ENCODE assay signal across 15 cellular contexts in genomic region chr3:11291808-11292207, GRCh38. TPM values are rescaled to one million over a fixed set of nuclear protein-coding genes. Genes with fewer than 3 reads are reported as not detected.
DNase-seq lines count a peak whose midpoint lies in the region; ATAC-seq and TF ChIP-seq lines count a peak whose summit lies in the region.
"Had no signal": no experiment of that assay in that cellular context is flagged by ENCODE, and none has a peak within 500 bp of the region (broad histone marks: within the 10 kb centered on the region; RNA-seq: fewer than 3 reads in every experiment).

No MANE protein-coding gene starts in this region.

- CTCF ChIA-PET in CD4-positive, alpha-beta T cell (lab: Charles Lee) = interaction anchor here (0.8 to 1.6 kb wide), 3 partner anchors 13 to 20 kb away, joined by 3 to 5 read pairs (median 4); partner anchors contain the start of gene ATG7

- no peak for TF ChIP-seq POLR2A in adrenal gland (IDR thresholded peaks at IDR 0.05)

- intact Hi-C loops in CD4-positive, alpha-beta T cell (cut with DNase I, micrococcal nuclease) = loop anchor here in 1 of 2 experiments (2.0 kb wide), 1 partner anchor 55 kb away; no protein-coding TSS in a partner anchor
- intact Hi-C loops in adrenal gland (cut with DNase I) = no loop called here

- no peaks in the 10 kb centered on the region for H3K9me3 Mint-ChIP-seq in CD4-positive, alpha-beta T cell
- H3K9me3 Mint-ChIP-seq in HFFc6 (no peaks in the 10 kb centered on the region), naive B cell (peaks cover 0 to 2% (median 0%) of the 10 kb centered on the region in 7 donors)
- H3K9me3 Mint-ChIP-seq in activated naive CD4-positive, alpha-beta T cell treated with anti-CD3 and anti-CD28 coated beads, Interleukin-2, amount 50 U/mL, for 72 hours = no peaks in the 10 kb centered on the region
- H3K9me3 Mint-ChIP-seq: endodermal cell had no signal

- H3K27me3 ChIP-seq in CD4-positive, alpha-beta T cell (ENCODE audit: control insufficient read depth, insufficient read depth, low read length) = no peaks in the 10 kb centered on the region
- H3K27me3 ChIP-seq in adrenal gland = no peaks in the 10 kb centered on the region
- H3K27me3 ChIP-seq: sigmoid colon had no signal

- DNase-seq in CD4-positive, alpha-beta T cell = no peak
- DNase-seq in HFFc6 = no peak
- DNase-seq in activated naive CD4-positive, alpha-beta T cell treated with anti-CD3 and anti-CD28 coated beads, Interleukin-2, amount 50 U/mL, for 72 hours (ENCODE audit: low spot score in 2 of 2) = no peak
- no peak for DNase-seq in naive B cell
- no peak for DNase-seq in caudate nucleus (lab: John Stamatoyannopoulos, UW)
- DNase-seq in adrenal gland = no peak
- no peak for DNase-seq in C1 segment of cervical spinal cord (lab: John Stamatoyannopoulos, UW)
- DNase-seq: amniotic stem cell, endodermal cell, midbrain, NCI-H1694 treated with DMSO at 0.1 percent for 48 hours, RPMI8226, sigmoid colon, WERI-Rb-1 had no signal

- no peaks in the 10 kb centered on the region for H3K27me3 Mint-ChIP-seq in CD4-positive, alpha-beta T cell
- no peaks in the 10 kb centered on the region; the same call in 1 of the 2 replicates for H3K27me3 Mint-ChIP-seq in HFFc6 (ENCODE audit: insufficient read depth)
- no peaks in the 10 kb centered on the region for H3K27me3 Mint-ChIP-seq in naive B cell

- H3K4me1 ChIP-seq in adrenal gland (replicated peaks in 1 of 2) = peaks cover 46 to 51% of the 10 kb centered on the region in 2 donors

- H3K4me3 Mint-ChIP-seq in CD4-positive, alpha-beta T cell = peak overlapping the region; percentile 21
- 0 out of 2 replicates have a peak overlapping the region, but pooled peaks have one; percentile 2 for H3K4me3 Mint-ChIP-seq in HFFc6
- H3K4me3 Mint-ChIP-seq in naive B cell = peak overlapping the region in 1 of 8 donors; percentile 58
- H3K4me3 Mint-ChIP-seq: endodermal cell had no signal

- peaks cover 15% of the 10 kb centered on the region for H3K36me3 Mint-ChIP-seq in CD4-positive, alpha-beta T cell (ENCODE audit: low read depth)
- H3K36me3 Mint-ChIP-seq in HFFc6 (ENCODE audit: low read depth) (peaks cover 29% of the 10 kb centered on the region), naive B cell (no peaks in the 10 kb centered on the region)
- H3K36me3 Mint-ChIP-seq in activated naive CD4-positive, alpha-beta T cell treated with anti-CD3 and anti-CD28 coated beads, Interleukin-2, amount 50 U/mL, for 72 hours = peaks cover 13 to 36% of the 10 kb centered on the region in 2 donors

- POLR2A ChIA-PET in CD4-positive, alpha-beta T cell (lab: Charles Lee) = interaction anchor here (0.6 to 2.2 kb wide), 5 partner anchors 9 to 30 kb away, joined by 3 to 44 read pairs (median 3); partner anchors contain the start of gene ATG7

- H3K36me3 ChIP-seq in adrenal gland (replicated peaks in 1 of 2) = no peaks in the 10 kb centered on the region
- H3K36me3 ChIP-seq: sigmoid colon, WERI-Rb-1 had no signal

- peak overlapping the region; percentile 42 for H3K27ac ChIP-seq in CD4-positive, alpha-beta T cell (ENCODE audit: low read depth, low read length)
- no peak overlapping the region for H3K27ac ChIP-seq in caudate nucleus (ENCODE audit: low read depth, low read length)
- H3K27ac ChIP-seq in adrenal gland = peak overlapping the region in 1 of 5 donors; percentile 62
- H3K27ac ChIP-seq: WERI-Rb-1 had no signal

- H3K4me3 ChIP-seq in adrenal gland = no peak overlapping the region
- H3K4me3 ChIP-seq: sigmoid colon had no signal

- ATAC-seq in CD4-positive, alpha-beta T cell (ENCODE audit: poor library complexity) = no peak
- no peak for ATAC-seq in activated naive CD4-positive, alpha-beta T cell treated with anti-CD3 and anti-CD28 coated beads, Interleukin-2, amount 50 U/mL, for 72 hours
- ATAC-seq in naive B cell (ENCODE audit: low read depth in 2 of 2) (no peak), HG03378 (IDR thresholded peaks at IDR 0.05; ENCODE audit: unreplicated experiment) (no peak)

- peaks cover 58% of the 10 kb centered on the region for H3K4me1 Mint-ChIP-seq in CD4-positive, alpha-beta T cell (ENCODE audit: low read depth)
- H3K4me1 Mint-ChIP-seq in HFFc6 (ENCODE audit: low read depth) (peaks cover 65% of the 10 kb centered on the region), naive B cell (peaks cover 48 to 54% (median 53%) of the 10 kb centered on the region in 3 donors)
- H3K4me1 Mint-ChIP-seq: endodermal cell had no signal

- WGBS in adrenal gland, 4 donors = 86 to 93% (median 91%) methylated on average over 5 of the region's 5 CpGs

- H3K27ac Mint-ChIP-seq in CD4-positive, alpha-beta T cell = peak overlapping the region; percentile 88
- H3K27ac Mint-ChIP-seq in HFFc6 = peak overlapping the region; percentile 96
- H3K27ac Mint-ChIP-seq in activated naive CD4-positive, alpha-beta T cell treated with anti-CD3 and anti-CD28 coated beads, Interleukin-2, amount 50 U/mL, for 72 hours = peak overlapping the region; percentile 86 to 96
- peak overlapping the region; percentile 90 to 99 (median 98) for H3K27ac Mint-ChIP-seq in naive B cell
- H3K27ac Mint-ChIP-seq: endodermal cell had no signal

- no peaks in the 10 kb centered on the region for H3K9me3 ChIP-seq in CD4-positive, alpha-beta T cell (ENCODE audit: control insufficient read depth, low read length)
- H3K9me3 ChIP-seq in adrenal gland (replicated peaks in 1 of 3) = no peaks in the 10 kb centered on the region
- H3K9me3 ChIP-seq: sigmoid colon had no signal

- TF ChIP-seq CTCF in CD4-positive, alpha-beta T cell (IDR thresholded peaks at IDR 0.05) = no peak
- TF ChIP-seq CTCF in HFFc6 (IDR thresholded peaks at IDR 0.05) = no peak
- TF ChIP-seq CTCF in adrenal gland (IDR thresholded peaks at IDR 0.05) = no peak

RNA-seq across cellular contexts. Expression of gene ATG7, which starts 19.6 kb away (rescaled TPM):
- 10 to 100 TPM; 21.4 to 25.7 TPM for total RNA-seq in CD4-positive, alpha-beta T cell
- 10 to 100 TPM; 44.5 to 53.0 (median 49.3) TPM for total RNA-seq in HFFc6 (2021; fragmentation: NEBNext Ultra II Directional; extraction: Animal tissue kit (Norgen Biotek cat#: 25700))
- total RNA-seq in activated naive CD4-positive, alpha-beta T cell treated with anti-CD3 and anti-CD28 coated beads, Interleukin-2, amount 50 U/mL, for 72 hours = 10 to 100 TPM; 23.5 to 36.6 TPM
- polyA plus RNA-seq in naive B cell (ENCODE audit: low read depth in 6 of 6) = 10 to 100 TPM; 15.5 to 36.9 (median 18.4) TPM
- total RNA-seq in adrenal gland = 100 to 1,000 TPM in 1 of 8 donors, 10 to 100 TPM in 7; 29.5 to 118 (median 46.2) TPM
- 10 to 100 TPM in 2 of 3 donors, 1 to 10 TPM in 1; 9.1 to 24.2 (median 11.2) TPM for polyA plus RNA-seq in adrenal gland
